Comparison of ENCODE assay signal across 1 cellular context in the genomic region with DNA sequence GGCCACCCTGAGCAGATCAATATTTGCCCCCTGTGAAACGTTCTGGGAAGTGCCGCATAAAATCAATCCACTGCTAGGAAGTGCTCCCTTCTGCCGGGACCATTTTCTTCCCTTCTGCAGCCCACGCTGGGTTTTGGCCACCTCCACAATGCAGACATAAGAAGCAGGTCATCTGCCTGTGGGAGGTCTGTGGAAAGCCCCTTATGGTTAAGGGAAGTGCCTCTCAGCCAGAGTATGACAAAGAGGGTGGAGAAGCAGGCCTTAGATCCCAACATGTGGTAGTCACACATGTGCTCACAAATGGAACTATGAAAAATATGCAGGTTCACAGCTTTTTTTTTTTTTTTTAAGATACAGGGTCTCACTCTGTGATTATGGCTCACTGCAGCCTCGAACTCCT.
TF ChIP-seq lines count a peak whose summit lies in the region.

No MANE protein-coding gene starts in this region.

TF ChIP-seq in GM12878, 131 proteins besides CTCF, POLR2A, EP300 and RAD21 (continued from another document and continues in another):
- TF ChIP-seq, protein P1, sequence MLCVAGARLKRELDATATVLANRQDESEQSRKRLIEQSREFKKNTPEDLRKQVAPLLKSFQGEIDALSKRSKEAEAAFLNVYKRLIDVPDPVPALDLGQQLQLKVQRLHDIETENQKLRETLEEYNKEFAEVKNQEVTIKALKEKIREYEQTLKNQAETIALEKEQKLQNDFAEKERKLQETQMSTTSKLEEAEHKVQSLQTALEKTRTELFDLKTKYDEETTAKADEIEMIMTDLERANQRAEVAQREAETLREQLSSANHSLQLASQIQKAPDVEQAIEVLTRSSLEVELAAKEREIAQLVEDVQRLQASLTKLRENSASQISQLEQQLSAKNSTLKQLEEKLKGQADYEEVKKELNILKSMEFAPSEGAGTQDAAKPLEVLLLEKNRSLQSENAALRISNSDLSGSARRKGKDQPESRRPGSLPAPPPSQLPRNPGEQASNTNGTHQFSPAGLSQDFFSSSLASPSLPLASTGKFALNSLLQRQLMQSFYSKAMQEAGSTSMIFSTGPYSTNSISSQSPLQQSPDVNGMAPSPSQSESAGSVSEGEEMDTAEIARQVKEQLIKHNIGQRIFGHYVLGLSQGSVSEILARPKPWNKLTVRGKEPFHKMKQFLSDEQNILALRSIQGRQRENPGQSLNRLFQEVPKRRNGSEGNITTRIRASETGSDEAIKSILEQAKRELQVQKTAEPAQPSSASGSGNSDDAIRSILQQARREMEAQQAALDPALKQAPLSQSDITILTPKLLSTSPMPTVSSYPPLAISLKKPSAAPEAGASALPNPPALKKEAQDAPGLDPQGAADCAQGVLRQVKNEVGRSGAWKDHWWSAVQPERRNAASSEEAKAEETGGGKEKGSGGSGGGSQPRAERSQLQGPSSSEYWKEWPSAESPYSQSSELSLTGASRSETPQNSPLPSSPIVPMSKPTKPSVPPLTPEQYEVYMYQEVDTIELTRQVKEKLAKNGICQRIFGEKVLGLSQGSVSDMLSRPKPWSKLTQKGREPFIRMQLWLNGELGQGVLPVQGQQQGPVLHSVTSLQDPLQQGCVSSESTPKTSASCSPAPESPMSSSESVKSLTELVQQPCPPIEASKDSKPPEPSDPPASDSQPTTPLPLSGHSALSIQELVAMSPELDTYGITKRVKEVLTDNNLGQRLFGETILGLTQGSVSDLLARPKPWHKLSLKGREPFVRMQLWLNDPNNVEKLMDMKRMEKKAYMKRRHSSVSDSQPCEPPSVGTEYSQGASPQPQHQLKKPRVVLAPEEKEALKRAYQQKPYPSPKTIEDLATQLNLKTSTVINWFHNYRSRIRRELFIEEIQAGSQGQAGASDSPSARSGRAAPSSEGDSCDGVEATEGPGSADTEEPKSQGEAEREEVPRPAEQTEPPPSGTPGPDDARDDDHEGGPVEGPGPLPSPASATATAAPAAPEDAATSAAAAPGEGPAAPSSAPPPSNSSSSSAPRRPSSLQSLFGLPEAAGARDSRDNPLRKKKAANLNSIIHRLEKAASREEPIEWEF (IDR thresholded peaks at IDR 0.05; ENCODE audit: insufficient replicate concordance, low read depth, low read length), result no peak
- TF ChIP-seq NFIC (IDR thresholded peaks at IDR 0.05; ENCODE audit: low read depth, low read length), result peak; percentile 53; the same call in 1 of the 2 replicates
- no peak for TF ChIP-seq TBL1XR1 (IDR thresholded peaks at IDR 0.05; ENCODE audit: low read depth, low read length)
- TF ChIP-seq CBX3 (IDR thresholded peaks at IDR 0.05; ENCODE audit: borderline replicate concordance, low read depth), result no peak
- no peak for TF ChIP-seq SIX5 (IDR thresholded peaks at IDR 0.05; ENCODE audit: low read depth, low read length, severe bottlenecking)
- peak; percentile 74 for TF ChIP-seq SPI1 (IDR thresholded peaks at IDR 0.05; ENCODE audit: borderline replicate concordance, insufficient read depth, low read depth, low read length)
- TF ChIP-seq POLR2AphosphoS2 (IDR thresholded peaks at IDR 0.05; ENCODE audit: low read depth, low read length), result no peak
- peak in 1 of 2 experiments; percentile 62; a peak in 1 of 3 replicates for TF ChIP-seq EGR1 (IDR thresholded peaks at IDR 0.05; ENCODE audit: borderline replicate concordance in 1 of 2, low read depth in 2 of 2, low read length in 2 of 2)
- TF ChIP-seq, protein P2, sequence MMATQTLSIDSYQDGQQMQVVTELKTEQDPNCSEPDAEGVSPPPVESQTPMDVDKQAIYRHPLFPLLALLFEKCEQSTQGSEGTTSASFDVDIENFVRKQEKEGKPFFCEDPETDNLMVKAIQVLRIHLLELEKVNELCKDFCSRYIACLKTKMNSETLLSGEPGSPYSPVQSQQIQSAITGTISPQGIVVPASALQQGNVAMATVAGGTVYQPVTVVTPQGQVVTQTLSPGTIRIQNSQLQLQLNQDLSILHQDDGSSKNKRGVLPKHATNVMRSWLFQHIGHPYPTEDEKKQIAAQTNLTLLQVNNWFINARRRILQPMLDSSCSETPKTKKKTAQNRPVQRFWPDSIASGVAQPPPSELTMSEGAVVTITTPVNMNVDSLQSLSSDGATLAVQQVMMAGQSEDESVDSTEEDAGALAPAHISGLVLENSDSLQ (IDR thresholded peaks at IDR 0.05), result no peak
- no peak for TF ChIP-seq TAF1 (IDR thresholded peaks at IDR 0.05; ENCODE audit: borderline replicate concordance, low read depth, low read length)
- TF ChIP-seq EED (IDR thresholded peaks at IDR 0.05; ENCODE audit: low read depth), result peak; percentile 76
- no peak for TF ChIP-seq BRCA1 (IDR thresholded peaks at IDR 0.05; ENCODE audit: low read depth, low read length)
- TF ChIP-seq CREM (IDR thresholded peaks at IDR 0.05; ENCODE audit: low read depth), result peak; percentile 42; the same call in 1 of the 2 replicates
- TF ChIP-seq MYC (IDR thresholded peaks at IDR 0.05; ENCODE audit: insufficient read depth, insufficient read length, insufficient replicate concordance, low read length, severe bottlenecking), result no peak
- TF ChIP-seq ZNF384 (IDR thresholded peaks at IDR 0.05; ENCODE audit: borderline replicate concordance, low read depth, low read length), result no peak; the same call in 1 of the 2 replicates
- no peak for TF ChIP-seq HCFC1 (IDR thresholded peaks at IDR 0.05; ENCODE audit: low read length)
- no peak for TF ChIP-seq SP1 (IDR thresholded peaks at IDR 0.05; ENCODE audit: low read depth, low read length)
- TF ChIP-seq KLF5 (IDR thresholded peaks at IDR 0.05; ENCODE audit: partially characterized antibody), result no peak
- no peak for TF ChIP-seq FOS (IDR thresholded peaks at IDR 0.05; ENCODE audit: borderline replicate concordance, extremely low read depth, insufficient read length)
- TF ChIP-seq SUZ12 (IDR thresholded peaks at IDR 0.05; ENCODE audit: unreplicated experiment), result no peak
- TF ChIP-seq BMI1 (IDR thresholded peaks at IDR 0.05; ENCODE audit: borderline replicate concordance), result no peak
- no peak for TF ChIP-seq EZH2 (IDR thresholded peaks at IDR 0.05; ENCODE audit: borderline replicate concordance, control insufficient read depth, low read depth, low read length)
- TF ChIP-seq SIN3A (IDR thresholded peaks at IDR 0.05; ENCODE audit: low read depth, low read length), result no peak
- no peak for TF ChIP-seq RAD51 (IDR thresholded peaks at IDR 0.05)
- no peak for TF ChIP-seq KAT2A (conservative IDR thresholded peaks at IDR 0.05; ENCODE audit: control insufficient read depth, low read depth, low read length)
- no peak for TF ChIP-seq BACH1 (IDR thresholded peaks at IDR 0.05; ENCODE audit: borderline replicate concordance)
- no peak for TF ChIP-seq ATF2 (IDR thresholded peaks at IDR 0.05; ENCODE audit: low read length)
- TF ChIP-seq, protein P3, sequence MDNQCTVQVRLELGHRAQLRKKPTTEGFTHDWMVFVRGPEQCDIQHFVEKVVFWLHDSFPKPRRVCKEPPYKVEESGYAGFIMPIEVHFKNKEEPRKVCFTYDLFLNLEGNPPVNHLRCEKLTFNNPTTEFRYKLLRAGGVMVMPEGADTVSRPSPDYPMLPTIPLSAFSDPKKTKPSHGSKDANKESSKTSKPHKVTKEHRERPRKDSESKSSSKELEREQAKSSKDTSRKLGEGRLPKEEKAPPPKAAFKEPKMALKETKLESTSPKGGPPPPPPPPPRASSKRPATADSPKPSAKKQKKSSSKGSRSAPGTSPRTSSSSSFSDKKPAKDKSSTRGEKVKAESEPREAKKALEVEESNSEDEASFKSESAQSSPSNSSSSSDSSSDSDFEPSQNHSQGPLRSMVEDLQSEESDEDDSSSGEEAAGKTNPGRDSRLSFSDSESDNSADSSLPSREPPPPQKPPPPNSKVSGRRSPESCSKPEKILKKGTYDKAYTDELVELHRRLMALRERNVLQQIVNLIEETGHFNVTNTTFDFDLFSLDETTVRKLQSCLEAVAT (IDR thresholded peaks at IDR 0.05), result peak; percentile 65; the same call in 1 of the 2 replicates
- TF ChIP-seq, protein P4, sequence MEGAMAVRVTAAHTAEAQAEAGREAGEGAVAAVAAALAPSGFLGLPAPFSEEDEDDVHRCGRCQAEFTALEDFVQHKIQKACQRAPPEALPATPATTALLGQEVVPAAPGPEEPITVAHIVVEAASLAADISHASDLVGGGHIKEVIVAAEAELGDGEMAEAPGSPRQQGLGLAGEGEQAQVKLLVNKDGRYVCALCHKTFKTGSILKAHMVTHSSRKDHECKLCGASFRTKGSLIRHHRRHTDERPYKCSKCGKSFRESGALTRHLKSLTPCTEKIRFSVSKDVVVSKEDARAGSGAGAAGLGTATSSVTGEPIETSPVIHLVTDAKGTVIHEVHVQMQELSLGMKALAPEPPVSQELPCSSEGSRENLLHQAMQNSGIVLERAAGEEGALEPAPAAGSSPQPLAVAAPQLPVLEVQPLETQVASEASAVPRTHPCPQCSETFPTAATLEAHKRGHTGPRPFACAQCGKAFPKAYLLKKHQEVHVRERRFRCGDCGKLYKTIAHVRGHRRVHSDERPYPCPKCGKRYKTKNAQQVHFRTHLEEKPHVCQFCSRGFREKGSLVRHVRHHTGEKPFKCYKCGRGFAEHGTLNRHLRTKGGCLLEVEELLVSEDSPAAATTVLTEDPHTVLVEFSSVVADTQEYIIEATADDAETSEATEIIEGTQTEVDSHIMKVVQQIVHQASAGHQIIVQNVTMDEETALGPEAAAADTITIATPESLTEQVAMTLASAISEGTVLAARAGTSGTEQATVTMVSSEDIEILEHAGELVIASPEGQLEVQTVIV (IDR thresholded peaks at IDR 0.05; ENCODE audit: borderline replicate concordance, partially characterized antibody), result no peak
- no peak for TF ChIP-seq RBBP5 (conservative IDR thresholded peaks at IDR 0.05)
- peak; percentile 79 for TF ChIP-seq RUNX3 (IDR thresholded peaks at IDR 0.05; ENCODE audit: low read length)
- TF ChIP-seq MXI1 (IDR thresholded peaks at IDR 0.05; ENCODE audit: low read depth, low read length), result no peak
- TF ChIP-seq BCL3 (IDR thresholded peaks at IDR 0.05; ENCODE audit: borderline replicate concordance, insufficient read depth, low read depth, low read length, poor library complexity, severe bottlenecking), result no peak
- TF ChIP-seq, protein P5, sequence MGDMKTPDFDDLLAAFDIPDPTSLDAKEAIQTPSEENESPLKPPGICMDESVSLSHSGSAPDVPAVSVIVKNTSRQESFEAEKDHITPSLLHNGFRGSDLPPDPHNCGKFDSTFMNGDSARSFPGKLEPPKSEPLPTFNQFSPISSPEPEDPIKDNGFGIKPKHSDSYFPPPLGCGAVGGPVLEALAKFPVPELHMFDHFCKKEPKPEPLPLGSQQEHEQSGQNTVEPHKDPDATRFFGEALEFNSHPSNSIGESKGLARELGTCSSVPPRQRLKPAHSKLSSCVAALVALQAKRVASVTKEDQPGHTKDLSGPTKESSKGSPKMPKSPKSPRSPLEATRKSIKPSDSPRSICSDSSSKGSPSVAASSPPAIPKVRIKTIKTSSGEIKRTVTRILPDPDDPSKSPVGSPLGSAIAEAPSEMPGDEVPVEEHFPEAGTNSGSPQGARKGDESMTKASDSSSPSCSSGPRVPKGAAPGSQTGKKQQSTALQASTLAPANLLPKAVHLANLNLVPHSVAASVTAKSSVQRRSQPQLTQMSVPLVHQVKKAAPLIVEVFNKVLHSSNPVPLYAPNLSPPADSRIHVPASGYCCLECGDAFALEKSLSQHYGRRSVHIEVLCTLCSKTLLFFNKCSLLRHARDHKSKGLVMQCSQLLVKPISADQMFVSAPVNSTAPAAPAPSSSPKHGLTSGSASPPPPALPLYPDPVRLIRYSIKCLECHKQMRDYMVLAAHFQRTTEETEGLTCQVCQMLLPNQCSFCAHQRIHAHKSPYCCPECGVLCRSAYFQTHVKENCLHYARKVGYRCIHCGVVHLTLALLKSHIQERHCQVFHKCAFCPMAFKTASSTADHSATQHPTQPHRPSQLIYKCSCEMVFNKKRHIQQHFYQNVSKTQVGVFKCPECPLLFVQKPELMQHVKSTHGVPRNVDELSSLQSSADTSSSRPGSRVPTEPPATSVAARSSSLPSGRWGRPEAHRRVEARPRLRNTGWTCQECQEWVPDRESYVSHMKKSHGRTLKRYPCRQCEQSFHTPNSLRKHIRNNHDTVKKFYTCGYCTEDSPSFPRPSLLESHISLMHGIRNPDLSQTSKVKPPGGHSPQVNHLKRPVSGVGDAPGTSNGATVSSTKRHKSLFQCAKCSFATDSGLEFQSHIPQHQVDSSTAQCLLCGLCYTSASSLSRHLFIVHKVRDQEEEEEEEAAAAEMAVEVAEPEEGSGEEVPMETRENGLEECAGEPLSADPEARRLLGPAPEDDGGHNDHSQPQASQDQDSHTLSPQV (IDR thresholded peaks at IDR 0.05), result no peak
- no peak for TF ChIP-seq E2F8 (IDR thresholded peaks at IDR 0.05; ENCODE audit: low read depth, partially characterized antibody)
- TF ChIP-seq ZBED1 (IDR thresholded peaks at IDR 0.05; ENCODE audit: borderline replicate concordance), result no peak
- TF ChIP-seq TCF7 (IDR thresholded peaks at IDR 0.05; ENCODE audit: borderline replicate concordance), result no peak
- peak; percentile 48; the same call in 1 of the 2 replicates for TF ChIP-seq GATAD2B (conservative IDR thresholded peaks at IDR 0.05; ENCODE audit: low read depth)
